ENCODE assay signal across 1 cellular context in the genomic region with DNA sequence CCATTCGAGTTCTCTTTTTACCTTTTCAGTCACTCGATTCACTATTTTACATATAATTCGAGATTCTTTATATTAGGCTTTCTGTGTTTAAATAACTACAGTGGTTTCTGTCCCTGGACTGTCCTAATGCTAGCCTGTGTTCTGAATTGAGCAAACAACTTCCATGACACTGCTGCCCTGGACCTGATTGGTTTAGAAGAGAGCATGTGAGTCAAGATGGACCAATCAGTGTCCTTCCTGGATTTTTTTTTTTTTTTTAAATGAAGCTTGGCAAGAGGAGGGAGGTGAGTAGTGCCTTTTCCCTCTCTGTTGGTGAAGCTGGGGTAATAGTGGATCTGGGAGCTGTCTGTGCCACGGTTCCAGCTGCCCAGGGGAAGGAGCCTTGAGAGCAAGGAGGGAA.
TF ChIP-seq lines count a peak whose summit lies in the region.

No MANE protein-coding gene starts in this region.

TF ChIP-seq in GM12878, 131 proteins besides CTCF, POLR2A, EP300 and RAD21 (continued from another document):
- TF ChIP-seq, protein P1, sequence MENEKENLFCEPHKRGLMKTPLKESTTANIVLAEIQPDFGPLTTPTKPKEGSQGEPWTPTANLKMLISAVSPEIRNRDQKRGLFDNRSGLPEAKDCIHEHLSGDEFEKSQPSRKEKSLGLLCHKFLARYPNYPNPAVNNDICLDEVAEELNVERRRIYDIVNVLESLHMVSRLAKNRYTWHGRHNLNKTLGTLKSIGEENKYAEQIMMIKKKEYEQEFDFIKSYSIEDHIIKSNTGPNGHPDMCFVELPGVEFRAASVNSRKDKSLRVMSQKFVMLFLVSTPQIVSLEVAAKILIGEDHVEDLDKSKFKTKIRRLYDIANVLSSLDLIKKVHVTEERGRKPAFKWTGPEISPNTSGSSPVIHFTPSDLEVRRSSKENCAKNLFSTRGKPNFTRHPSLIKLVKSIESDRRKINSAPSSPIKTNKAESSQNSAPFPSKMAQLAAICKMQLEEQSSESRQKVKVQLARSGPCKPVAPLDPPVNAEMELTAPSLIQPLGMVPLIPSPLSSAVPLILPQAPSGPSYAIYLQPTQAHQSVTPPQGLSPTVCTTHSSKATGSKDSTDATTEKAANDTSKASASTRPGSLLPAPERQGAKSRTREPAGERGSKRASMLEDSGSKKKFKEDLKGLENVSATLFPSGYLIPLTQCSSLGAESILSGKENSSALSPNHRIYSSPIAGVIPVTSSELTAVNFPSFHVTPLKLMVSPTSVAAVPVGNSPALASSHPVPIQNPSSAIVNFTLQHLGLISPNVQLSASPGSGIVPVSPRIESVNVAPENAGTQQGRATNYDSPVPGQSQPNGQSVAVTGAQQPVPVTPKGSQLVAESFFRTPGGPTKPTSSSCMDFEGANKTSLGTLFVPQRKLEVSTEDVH (IDR thresholded peaks at IDR 0.05; ENCODE audit: low read depth, partially characterized antibody), result no peak
- no peak for TF ChIP-seq ZNF384 (IDR thresholded peaks at IDR 0.05; ENCODE audit: borderline replicate concordance, low read depth, low read length)
- no peak for TF ChIP-seq SRF (IDR thresholded peaks at IDR 0.05; ENCODE audit: low read depth in 2 of 2, low read length in 2 of 2)
- TF ChIP-seq, protein P2, sequence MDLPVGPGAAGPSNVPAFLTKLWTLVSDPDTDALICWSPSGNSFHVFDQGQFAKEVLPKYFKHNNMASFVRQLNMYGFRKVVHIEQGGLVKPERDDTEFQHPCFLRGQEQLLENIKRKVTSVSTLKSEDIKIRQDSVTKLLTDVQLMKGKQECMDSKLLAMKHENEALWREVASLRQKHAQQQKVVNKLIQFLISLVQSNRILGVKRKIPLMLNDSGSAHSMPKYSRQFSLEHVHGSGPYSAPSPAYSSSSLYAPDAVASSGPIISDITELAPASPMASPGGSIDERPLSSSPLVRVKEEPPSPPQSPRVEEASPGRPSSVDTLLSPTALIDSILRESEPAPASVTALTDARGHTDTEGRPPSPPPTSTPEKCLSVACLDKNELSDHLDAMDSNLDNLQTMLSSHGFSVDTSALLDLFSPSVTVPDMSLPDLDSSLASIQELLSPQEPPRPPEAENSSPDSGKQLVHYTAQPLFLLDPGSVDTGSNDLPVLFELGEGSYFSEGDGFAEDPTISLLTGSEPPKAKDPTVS (IDR thresholded peaks at IDR 0.05; ENCODE audit: low read depth, low read length), result no peak
- TF ChIP-seq, protein P3, sequence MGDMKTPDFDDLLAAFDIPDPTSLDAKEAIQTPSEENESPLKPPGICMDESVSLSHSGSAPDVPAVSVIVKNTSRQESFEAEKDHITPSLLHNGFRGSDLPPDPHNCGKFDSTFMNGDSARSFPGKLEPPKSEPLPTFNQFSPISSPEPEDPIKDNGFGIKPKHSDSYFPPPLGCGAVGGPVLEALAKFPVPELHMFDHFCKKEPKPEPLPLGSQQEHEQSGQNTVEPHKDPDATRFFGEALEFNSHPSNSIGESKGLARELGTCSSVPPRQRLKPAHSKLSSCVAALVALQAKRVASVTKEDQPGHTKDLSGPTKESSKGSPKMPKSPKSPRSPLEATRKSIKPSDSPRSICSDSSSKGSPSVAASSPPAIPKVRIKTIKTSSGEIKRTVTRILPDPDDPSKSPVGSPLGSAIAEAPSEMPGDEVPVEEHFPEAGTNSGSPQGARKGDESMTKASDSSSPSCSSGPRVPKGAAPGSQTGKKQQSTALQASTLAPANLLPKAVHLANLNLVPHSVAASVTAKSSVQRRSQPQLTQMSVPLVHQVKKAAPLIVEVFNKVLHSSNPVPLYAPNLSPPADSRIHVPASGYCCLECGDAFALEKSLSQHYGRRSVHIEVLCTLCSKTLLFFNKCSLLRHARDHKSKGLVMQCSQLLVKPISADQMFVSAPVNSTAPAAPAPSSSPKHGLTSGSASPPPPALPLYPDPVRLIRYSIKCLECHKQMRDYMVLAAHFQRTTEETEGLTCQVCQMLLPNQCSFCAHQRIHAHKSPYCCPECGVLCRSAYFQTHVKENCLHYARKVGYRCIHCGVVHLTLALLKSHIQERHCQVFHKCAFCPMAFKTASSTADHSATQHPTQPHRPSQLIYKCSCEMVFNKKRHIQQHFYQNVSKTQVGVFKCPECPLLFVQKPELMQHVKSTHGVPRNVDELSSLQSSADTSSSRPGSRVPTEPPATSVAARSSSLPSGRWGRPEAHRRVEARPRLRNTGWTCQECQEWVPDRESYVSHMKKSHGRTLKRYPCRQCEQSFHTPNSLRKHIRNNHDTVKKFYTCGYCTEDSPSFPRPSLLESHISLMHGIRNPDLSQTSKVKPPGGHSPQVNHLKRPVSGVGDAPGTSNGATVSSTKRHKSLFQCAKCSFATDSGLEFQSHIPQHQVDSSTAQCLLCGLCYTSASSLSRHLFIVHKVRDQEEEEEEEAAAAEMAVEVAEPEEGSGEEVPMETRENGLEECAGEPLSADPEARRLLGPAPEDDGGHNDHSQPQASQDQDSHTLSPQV (IDR thresholded peaks at IDR 0.05), result no peak
- TF ChIP-seq, protein P4, sequence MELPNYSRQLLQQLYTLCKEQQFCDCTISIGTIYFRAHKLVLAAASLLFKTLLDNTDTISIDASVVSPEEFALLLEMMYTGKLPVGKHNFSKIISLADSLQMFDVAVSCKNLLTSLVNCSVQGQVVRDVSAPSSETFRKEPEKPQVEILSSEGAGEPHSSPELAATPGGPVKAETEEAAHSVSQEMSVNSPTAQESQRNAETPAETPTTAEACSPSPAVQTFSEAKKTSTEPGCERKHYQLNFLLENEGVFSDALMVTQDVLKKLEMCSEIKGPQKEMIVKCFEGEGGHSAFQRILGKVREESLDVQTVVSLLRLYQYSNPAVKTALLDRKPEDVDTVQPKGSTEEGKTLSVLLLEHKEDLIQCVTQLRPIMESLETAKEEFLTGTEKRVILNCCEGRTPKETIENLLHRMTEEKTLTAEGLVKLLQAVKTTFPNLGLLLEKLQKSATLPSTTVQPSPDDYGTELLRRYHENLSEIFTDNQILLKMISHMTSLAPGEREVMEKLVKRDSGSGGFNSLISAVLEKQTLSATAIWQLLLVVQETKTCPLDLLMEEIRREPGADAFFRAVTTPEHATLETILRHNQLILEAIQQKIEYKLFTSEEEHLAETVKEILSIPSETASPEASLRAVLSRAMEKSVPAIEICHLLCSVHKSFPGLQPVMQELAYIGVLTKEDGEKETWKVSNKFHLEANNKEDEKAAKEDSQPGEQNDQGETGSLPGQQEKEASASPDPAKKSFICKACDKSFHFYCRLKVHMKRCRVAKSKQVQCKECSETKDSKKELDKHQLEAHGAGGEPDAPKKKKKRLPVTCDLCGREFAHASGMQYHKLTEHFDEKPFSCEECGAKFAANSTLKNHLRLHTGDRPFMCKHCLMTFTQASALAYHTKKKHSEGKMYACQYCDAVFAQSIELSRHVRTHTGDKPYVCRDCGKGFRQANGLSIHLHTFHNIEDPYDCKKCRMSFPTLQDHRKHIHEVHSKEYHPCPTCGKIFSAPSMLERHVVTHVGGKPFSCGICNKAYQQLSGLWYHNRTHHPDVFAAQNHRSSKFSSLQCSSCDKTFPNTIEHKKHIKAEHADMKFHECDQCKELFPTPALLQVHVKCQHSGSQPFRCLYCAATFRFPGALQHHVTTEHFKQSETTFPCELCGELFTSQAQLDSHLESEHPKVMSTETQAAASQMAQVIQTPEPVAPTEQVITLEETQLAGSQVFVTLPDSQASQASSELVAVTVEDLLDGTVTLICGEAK (IDR thresholded peaks at IDR 0.05; ENCODE audit: borderline replicate concordance), result no peak
- TF ChIP-seq, protein P5, sequence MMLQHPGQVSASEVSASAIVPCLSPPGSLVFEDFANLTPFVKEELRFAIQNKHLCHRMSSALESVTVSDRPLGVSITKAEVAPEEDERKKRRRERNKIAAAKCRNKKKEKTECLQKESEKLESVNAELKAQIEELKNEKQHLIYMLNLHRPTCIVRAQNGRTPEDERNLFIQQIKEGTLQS (IDR thresholded peaks at IDR 0.05; ENCODE audit: borderline replicate concordance, extremely low read depth, low read depth, low read length), result no peak
- no peak for TF ChIP-seq PAX5 (IDR thresholded peaks at IDR 0.05; ENCODE audit: borderline replicate concordance, low read depth, low read length)
- TF ChIP-seq BMI1 (IDR thresholded peaks at IDR 0.05; ENCODE audit: borderline replicate concordance), result no peak
- TF ChIP-seq RCOR1 (conservative IDR thresholded peaks at IDR 0.05; ENCODE audit: low read depth, low read length), result no peak
- TF ChIP-seq SMC3 (IDR thresholded peaks at IDR 0.05; ENCODE audit: borderline replicate concordance, low read length), result no peak
- no peak for TF ChIP-seq IKZF2 (IDR thresholded peaks at IDR 0.05)
- no peak for TF ChIP-seq RBBP5 (conservative IDR thresholded peaks at IDR 0.05)
- no peak for TF ChIP-seq BHLHE40 (IDR thresholded peaks at IDR 0.05; ENCODE audit: borderline replicate concordance in 1 of 2, low read depth in 2 of 2, low read length in 1 of 2)
